Comparison of ENCODE assay signal across 1 cellular context in the genomic region with DNA sequence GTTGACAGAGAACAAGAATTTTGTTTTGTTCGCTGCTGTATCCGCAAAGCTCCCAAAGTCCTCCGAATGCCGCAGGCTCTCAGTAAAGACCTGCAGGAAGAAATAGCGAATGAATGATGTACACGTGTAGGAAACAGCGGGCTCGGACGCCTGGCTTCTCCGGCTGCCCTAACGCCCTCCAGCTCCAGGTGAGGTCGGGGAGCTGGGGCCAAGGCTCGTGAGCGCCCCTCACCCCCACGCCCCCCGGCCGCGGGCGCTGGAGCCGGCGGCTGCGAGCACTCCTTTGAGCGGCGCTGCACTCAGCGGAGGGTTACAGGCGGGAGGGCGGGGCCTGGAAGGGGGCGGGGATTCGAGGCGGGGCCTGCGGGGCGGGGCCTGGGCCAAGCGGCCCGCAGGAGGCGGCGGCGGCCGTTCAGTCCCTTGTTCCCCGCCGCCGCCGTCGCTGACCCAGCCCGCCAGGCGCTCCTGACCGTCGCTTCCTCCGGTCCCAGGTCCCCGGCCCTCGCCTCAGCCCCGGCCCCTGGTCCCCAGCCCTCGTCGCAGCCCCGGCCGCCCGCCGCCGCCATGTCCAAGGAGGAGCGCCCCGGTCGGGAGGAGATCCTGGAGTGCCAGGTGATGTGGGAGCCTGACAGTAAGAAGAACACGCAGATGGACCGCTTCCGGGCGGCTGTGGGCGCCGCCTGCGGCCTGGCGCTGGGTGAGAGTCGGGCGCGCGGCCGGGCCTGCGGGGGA.
TF ChIP-seq lines count a peak whose summit lies in the region.

A gene with protein sequence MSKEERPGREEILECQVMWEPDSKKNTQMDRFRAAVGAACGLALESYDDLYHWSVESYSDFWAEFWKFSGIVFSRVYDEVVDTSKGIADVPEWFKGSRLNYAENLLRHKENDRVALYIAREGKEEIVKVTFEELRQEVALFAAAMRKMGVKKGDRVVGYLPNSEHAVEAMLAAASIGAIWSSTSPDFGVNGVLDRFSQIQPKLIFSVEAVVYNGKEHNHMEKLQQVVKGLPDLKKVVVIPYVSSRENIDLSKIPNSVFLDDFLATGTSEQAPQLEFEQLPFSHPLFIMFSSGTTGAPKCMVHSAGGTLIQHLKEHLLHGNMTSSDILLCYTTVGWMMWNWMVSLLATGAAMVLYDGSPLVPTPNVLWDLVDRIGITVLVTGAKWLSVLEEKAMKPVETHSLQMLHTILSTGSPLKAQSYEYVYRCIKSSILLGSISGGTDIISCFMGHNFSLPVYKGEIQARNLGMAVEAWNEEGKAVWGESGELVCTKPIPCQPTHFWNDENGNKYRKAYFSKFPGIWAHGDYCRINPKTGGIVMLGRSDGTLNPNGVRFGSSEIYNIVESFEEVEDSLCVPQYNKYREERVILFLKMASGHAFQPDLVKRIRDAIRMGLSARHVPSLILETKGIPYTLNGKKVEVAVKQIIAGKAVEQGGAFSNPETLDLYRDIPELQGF (plus strand): TSS at position 415 of the 732 bp plus-strand sequence. CDS start 150 bp downstream, at position 565.

TF ChIP-seq in HEK293, 187 proteins besides CTCF, POLR2A, EP300 and RAD21 (continued from another document):
- TF ChIP-seq, protein P1, sequence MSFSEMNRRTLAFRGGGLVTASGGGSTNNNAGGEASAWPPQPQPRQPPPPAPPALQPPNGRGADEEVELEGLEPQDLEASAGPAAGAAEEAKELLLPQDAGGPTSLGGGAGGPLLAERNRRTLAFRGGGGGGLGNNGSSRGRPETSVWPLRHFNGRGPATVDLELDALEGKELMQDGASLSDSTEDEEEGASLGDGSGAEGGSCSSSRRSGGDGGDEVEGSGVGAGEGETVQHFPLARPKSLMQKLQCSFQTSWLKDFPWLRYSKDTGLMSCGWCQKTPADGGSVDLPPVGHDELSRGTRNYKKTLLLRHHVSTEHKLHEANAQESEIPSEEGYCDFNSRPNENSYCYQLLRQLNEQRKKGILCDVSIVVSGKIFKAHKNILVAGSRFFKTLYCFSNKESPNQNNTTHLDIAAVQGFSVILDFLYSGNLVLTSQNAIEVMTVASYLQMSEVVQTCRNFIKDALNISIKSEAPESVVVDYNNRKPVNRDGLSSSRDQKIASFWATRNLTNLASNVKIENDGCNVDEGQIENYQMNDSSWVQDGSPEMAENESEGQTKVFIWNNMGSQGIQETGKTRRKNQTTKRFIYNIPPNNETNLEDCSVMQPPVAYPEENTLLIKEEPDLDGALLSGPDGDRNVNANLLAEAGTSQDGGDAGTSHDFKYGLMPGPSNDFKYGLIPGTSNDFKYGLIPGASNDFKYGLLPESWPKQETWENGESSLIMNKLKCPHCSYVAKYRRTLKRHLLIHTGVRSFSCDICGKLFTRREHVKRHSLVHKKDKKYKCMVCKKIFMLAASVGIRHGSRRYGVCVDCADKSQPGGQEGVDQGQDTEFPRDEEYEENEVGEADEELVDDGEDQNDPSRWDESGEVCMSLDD (tag by site-specific recombination; IDR thresholded peaks at IDR 0.05): no peak
- no peak for TF ChIP-seq BCL11A (tag by site-specific recombination; IDR thresholded peaks at IDR 0.05; ENCODE audit: low read depth)
- TF ChIP-seq, protein P2, sequence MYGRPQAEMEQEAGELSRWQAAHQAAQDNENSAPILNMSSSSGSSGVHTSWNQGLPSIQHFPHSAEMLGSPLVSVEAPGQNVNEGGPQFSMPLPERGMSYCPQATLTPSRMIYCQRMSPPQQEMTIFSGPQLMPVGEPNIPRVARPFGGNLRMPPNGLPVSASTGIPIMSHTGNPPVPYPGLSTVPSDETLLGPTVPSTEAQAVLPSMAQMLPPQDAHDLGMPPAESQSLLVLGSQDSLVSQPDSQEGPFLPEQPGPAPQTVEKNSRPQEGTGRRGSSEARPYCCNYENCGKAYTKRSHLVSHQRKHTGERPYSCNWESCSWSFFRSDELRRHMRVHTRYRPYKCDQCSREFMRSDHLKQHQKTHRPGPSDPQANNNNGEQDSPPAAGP (tag by site-specific recombination; IDR thresholded peaks at IDR 0.05): peak; percentile 34; the same call in 1 of the 2 replicates
- TF ChIP-seq, protein P3, sequence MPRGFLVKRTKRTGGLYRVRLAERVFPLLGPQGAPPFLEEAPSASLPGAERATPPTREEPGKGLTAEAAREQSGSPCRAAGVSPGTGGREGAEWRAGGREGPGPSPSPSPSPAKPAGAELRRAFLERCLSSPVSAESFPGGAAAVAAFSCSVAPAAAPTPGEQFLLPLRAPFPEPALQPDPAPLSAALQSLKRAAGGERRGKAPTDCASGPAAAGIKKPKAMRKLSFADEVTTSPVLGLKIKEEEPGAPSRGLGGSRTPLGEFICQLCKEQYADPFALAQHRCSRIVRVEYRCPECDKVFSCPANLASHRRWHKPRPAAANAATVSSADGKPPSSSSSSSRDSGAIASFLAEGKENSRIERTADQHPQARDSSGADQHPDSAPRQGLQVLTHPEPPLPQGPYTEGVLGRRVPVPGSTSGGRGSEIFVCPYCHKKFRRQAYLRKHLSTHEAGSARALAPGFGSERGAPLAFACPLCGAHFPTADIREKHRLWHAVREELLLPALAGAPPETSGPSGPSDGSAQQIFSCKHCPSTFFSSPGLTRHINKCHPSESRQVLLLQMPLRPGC (tag by site-specific recombination; IDR thresholded peaks at IDR 0.05): no peak
- no peak for TF ChIP-seq ZNF677 (tag by site-specific recombination; IDR thresholded peaks at IDR 0.05)
- TF ChIP-seq ZNF433 (tag by site-specific recombination; IDR thresholded peaks at IDR 0.05; ENCODE audit: low read depth): no peak
- TF ChIP-seq ZSCAN30 (tag by site-specific recombination; IDR thresholded peaks at IDR 0.05): peak; percentile 83; the same call in 1 of the 2 replicates
- TF ChIP-seq EGR2 (tag by site-specific recombination; IDR thresholded peaks at IDR 0.05; ENCODE audit: low read depth): peak; percentile 40; the same call in 1 of the 2 replicates
- no peak for TF ChIP-seq ZNF624 (tag by site-specific recombination; IDR thresholded peaks at IDR 0.05)
- TF ChIP-seq HOXD13 (CRISPR knock-in tag; IDR thresholded peaks at IDR 0.05; ENCODE audit: borderline replicate concordance): no peak
- peak; percentile 68 for TF ChIP-seq SP2 (tag by site-specific recombination; IDR thresholded peaks at IDR 0.05)
- peak; percentile 61 for TF ChIP-seq ZFHX2 (tag by site-specific recombination; conservative IDR thresholded peaks at IDR 0.05)
- TF ChIP-seq ZNF76 (tag by site-specific recombination; IDR thresholded peaks at IDR 0.05; ENCODE audit: borderline replicate concordance, low read depth): peak; percentile 17; the same call in 1 of the 2 replicates
- TF ChIP-seq ZNF16 (tag by site-specific recombination; IDR thresholded peaks at IDR 0.05; ENCODE audit: low read depth): no peak
- peak; percentile 25; the same call in 1 of the 2 replicates for TF ChIP-seq SP7 (tag by site-specific recombination; IDR thresholded peaks at IDR 0.05)
- peak; percentile 37; the same call in 1 of the 2 replicates for TF ChIP-seq ZNF366 (tag by site-specific recombination; conservative IDR thresholded peaks at IDR 0.05)
- 0 out of 2 replicates have a peak, but pooled peaks have one; percentile 39 for TF ChIP-seq ZNF561 (tag by site-specific recombination; IDR thresholded peaks at IDR 0.05; ENCODE audit: borderline replicate concordance)
- TF ChIP-seq ZBTB8A (tag by site-specific recombination; IDR thresholded peaks at IDR 0.05): peak; percentile 87
- TF ChIP-seq TCF7L2 (IDR thresholded peaks at IDR 0.05; ENCODE audit: borderline replicate concordance, low read depth, low read length): no peak
- peak; percentile 97 for TF ChIP-seq ZNF24 (tag by site-specific recombination; IDR thresholded peaks at IDR 0.05)
- peak; percentile 16; the same call in 1 of the 2 replicates for TF ChIP-seq YY1 (tag by site-specific recombination; IDR thresholded peaks at IDR 0.05)
- TF ChIP-seq SCRT2 (tag by site-specific recombination; IDR thresholded peaks at IDR 0.05): peak; percentile 37; the same call in 1 of the 2 replicates
- TF ChIP-seq ZNF221 (tag by site-specific recombination; IDR thresholded peaks at IDR 0.05; ENCODE audit: borderline replicate concordance): no peak
- TF ChIP-seq ZNF510 (tag by site-specific recombination; IDR thresholded peaks at IDR 0.05; ENCODE audit: insufficient replicate concordance): no peak
- TF ChIP-seq ZBTB48 (tag by site-specific recombination; IDR thresholded peaks at IDR 0.05): no peak
- peak; percentile 61; the same call in 1 of the 2 replicates for TF ChIP-seq KLF16 (tag by site-specific recombination; IDR thresholded peaks at IDR 0.05)
- TF ChIP-seq, protein P4, sequence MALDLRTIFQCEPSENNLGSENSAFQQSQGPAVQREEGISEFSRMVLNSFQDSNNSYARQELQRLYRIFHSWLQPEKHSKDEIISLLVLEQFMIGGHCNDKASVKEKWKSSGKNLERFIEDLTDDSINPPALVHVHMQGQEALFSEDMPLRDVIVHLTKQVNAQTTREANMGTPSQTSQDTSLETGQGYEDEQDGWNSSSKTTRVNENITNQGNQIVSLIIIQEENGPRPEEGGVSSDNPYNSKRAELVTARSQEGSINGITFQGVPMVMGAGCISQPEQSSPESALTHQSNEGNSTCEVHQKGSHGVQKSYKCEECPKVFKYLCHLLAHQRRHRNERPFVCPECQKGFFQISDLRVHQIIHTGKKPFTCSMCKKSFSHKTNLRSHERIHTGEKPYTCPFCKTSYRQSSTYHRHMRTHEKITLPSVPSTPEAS (tag by site-specific recombination; IDR thresholded peaks at IDR 0.05): no peak
- peak; percentile 49; the same call in 1 of the 2 replicates for TF ChIP-seq ZNF335 (tag by site-specific recombination; conservative IDR thresholded peaks at IDR 0.05)
- peak; percentile 33; the same call in 1 of the 2 replicates for TF ChIP-seq ZNF629 (tag by site-specific recombination; IDR thresholded peaks at IDR 0.05)
- 0 out of 2 replicates have a peak, but pooled peaks have one; percentile 31 for TF ChIP-seq ZNF324 (tag by site-specific recombination; IDR thresholded peaks at IDR 0.05)
- TF ChIP-seq ZNF792 (tag by site-specific recombination; IDR thresholded peaks at IDR 0.05): no peak
- TF ChIP-seq ZNF610 (tag by site-specific recombination; IDR thresholded peaks at IDR 0.05; ENCODE audit: borderline replicate concordance): 0 out of 2 replicates have a peak, but pooled peaks have one; percentile 16
- TF ChIP-seq SP3 (tag by site-specific recombination; IDR thresholded peaks at IDR 0.05): peak; percentile 80
- TF ChIP-seq, protein P5, sequence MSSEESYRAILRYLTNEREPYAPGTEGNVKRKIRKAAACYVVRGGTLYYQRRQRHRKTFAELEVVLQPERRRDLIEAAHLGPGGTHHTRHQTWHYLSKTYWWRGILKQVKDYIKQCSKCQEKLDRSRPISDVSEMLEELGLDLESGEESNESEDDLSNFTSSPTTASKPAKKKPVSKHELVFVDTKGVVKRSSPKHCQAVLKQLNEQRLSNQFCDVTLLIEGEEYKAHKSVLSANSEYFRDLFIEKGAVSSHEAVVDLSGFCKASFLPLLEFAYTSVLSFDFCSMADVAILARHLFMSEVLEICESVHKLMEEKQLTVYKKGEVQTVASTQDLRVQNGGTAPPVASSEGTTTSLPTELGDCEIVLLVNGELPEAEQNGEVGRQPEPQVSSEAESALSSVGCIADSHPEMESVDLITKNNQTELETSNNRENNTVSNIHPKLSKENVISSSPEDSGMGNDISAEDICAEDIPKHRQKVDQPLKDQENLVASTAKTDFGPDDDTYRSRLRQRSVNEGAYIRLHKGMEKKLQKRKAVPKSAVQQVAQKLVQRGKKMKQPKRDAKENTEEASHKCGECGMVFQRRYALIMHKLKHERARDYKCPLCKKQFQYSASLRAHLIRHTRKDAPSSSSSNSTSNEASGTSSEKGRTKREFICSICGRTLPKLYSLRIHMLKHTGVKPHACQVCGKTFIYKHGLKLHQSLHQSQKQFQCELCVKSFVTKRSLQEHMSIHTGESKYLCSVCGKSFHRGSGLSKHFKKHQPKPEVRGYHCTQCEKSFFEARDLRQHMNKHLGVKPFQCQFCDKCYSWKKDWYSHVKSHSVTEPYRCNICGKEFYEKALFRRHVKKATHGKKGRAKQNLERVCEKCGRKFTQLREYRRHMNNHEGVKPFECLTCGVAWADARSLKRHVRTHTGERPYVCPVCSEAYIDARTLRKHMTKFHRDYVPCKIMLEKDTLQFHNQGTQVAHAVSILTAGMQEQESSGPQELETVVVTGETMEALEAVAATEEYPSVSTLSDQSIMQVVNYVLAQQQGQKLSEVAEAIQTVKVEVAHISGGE (tag by site-specific recombination; conservative IDR thresholded peaks at IDR 0.05; ENCODE audit: low read depth): peak; percentile 76
- peak; percentile 50; the same call in 1 of the 2 replicates for TF ChIP-seq KLF1 (tag by site-specific recombination; IDR thresholded peaks at IDR 0.05)
- no peak for TF ChIP-seq ZBTB1 (tag by site-specific recombination; IDR thresholded peaks at IDR 0.05)
- TF ChIP-seq ZNF157 (tag by site-specific recombination; IDR thresholded peaks at IDR 0.05): no peak
- no peak for TF ChIP-seq ZNF530 (tag by site-specific recombination; IDR thresholded peaks at IDR 0.05; ENCODE audit: low read depth)
